12 cellular contexts compared by ENCODE assay signal in the genomic region with DNA sequence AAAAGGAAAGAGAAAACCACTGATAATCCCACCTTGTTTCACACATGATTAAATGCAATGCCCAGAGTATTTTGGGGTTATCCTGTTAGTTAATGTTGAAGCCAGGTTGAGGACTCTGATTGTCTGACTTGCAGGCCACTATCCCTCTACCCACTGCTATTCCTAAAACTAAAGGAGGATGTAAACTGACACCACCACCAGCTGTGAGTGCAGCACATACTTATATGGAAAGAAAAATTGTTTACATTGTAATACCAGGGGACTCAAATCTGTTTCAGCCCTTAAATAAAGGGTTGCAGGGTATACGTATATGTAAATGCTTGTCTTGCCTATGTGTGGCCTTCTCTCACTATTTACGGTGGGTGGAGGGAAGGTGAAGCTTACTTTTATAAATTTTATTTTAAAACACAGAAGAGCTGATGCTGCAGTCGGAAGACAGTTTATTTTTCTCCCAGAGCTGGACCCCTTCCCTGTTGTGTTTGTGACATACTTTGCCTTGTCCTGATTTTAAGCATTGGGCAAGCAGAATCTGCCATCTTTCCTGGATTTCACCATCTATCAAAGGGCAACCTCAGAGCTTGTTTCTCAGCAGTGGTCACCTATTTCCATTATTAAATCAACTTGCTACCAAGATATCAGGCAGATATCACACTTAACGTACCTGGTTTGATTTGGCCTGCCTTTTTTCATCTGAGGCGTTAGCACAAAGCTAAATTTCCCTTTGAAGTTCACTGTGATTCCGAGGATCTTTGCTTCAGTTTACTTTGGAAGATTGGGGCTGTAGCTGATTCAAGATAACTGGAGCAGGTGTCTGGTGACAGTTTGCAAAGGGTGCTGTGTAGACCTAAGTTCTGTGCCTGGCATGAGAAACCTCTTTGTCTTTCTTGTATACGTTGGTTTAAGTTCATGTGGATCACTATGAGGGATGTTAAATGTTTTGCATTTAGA. TPM values are rescaled to one million over a fixed set of nuclear protein-coding genes. Genes with fewer than 3 reads are reported as not detected.
DNase-seq lines count a peak whose midpoint lies in the region; ATAC-seq, FAIRE-seq and TF ChIP-seq lines count a peak whose summit lies in the region.
"Had no signal": no experiment of that assay in that cellular context is flagged by ENCODE, and none has a peak within 500 bp of the region (broad histone marks: within the 10 kb centered on the region; RNA-seq: fewer than 3 reads in every experiment).

No MANE protein-coding gene starts in this region.

- no peak for ATAC-seq in HG03342 (IDR thresholded peaks at IDR 0.05; ENCODE audit: unreplicated experiment)
- ATAC-seq: esophagus mucosa, Panc1 had no signal

- H3K27me3 Mint-ChIP-seq in brain (no peaks in the 10 kb centered on the region), nephron progenitor cell (ENCODE audit: low read depth, poor library complexity) (no peaks in the 10 kb centered on the region)

- H3K4me1 Mint-ChIP-seq in brain, result peaks cover 87% of the 10 kb centered on the region
- peaks cover 35% of the 10 kb centered on the region for H3K4me1 Mint-ChIP-seq in nephron progenitor cell

- no peak for FAIRE-seq in frontal cortex (lab: Jason Lieb, UNC)

- TF ChIP-seq CTCF in brain (conservative IDR thresholded peaks at IDR 0.05), result no peak
- no peak for TF ChIP-seq CTCF in nephron progenitor cell (IDR thresholded peaks at IDR 0.05)

- H3K36me3 Mint-ChIP-seq in brain (peaks cover 49% of the 10 kb centered on the region), nephron progenitor cell (ENCODE audit: low read depth) (peaks cover 5% of the 10 kb centered on the region)

- DNase-seq in EH (ENCODE audit: low read depth) (peak; percentile 10), NCI-H2029 treated with DMSO at 0.1 percent for 48 hours (lab: John Stamatoyannopoulos, UW) (peak; percentile 73), nephron progenitor cell (no peak), ACHN (no peak), frontal cortex (ENCODE audit: low spot score in 2 of 2) (no peak)
- no peak for DNase-seq in stimulated activated CD4-positive, alpha-beta T cell treated with anti-CD3 and anti-CD28 coated beads, Interleukin-4, amount 100 ng/mL, for 4 hours
- DNase-seq: activated T-cell treated with anti-CD3 and anti-CD28 coated beads, Interleukin-2, amount 50 U/mL, for 1 hour; MM.1S had no signal

- in situ Hi-C loops in ACHN (cut with HindIII; ENCODE audit: low pct_ligation_motif_present, low pct_unique_long_range_greater_than_20kb, low sequenced_read_pairs), result no loop called here

- H3K9me3 Mint-ChIP-seq in brain, result peaks cover 0 to 12% (median 7%) of the 10 kb centered on the region in 5 experiments
- no peaks in the 10 kb centered on the region for H3K9me3 Mint-ChIP-seq in nephron progenitor cell

- H3K27ac Mint-ChIP-seq in brain, result peak overlapping the region in 3 of 5 experiments; percentile 88 to 96 (median 96)
- H3K27ac Mint-ChIP-seq in nephron progenitor cell, result peak overlapping the region; percentile 29

- H3K4me3 Mint-ChIP-seq in brain (peak overlapping the region in 2 of 5 experiments; percentile 18 to 49), nephron progenitor cell (no peak overlapping the region)

RNA-seq across cellular contexts. Expression of gene DAAM1, which starts 25.2 kb away (rescaled TPM):
- 15.6 TPM for polyA plus RNA-seq in brain (ENCODE audit: insufficient read depth, low read depth, low replicate concordance)
- total RNA-seq in frontal cortex, result 232 TPM

Comparison
In these comparisons a context has a peak if more than half of its experiments do, and no peak if none do; other contexts are left out.
1. DNase-seq: peak in EH (single experiment) and NCI-H2029 treated with DMSO at 0.1 percent for 48 hours (single experiment); none in nephron progenitor cell (single experiment), ACHN (single experiment), frontal cortex (0 of 2) and stimulated activated CD4-positive, alpha-beta T cell treated with anti-CD3 and anti-CD28 coated beads, Interleukin-4, amount 100 ng/mL, for 4 hours (0 of 2).